In genomic region chr2:172968061-172968469, GRCh38 we compare ENCODE assay signal across 12 cellular contexts.
DNase-seq lines count a peak whose midpoint lies in the region; ATAC-seq, FAIRE-seq and TF ChIP-seq lines count a peak whose summit lies in the region.
"Had no signal": no experiment of that assay in that cellular context is flagged by ENCODE, and none has a peak within 500 bp of the region (broad histone marks: within the 10 kb centered on the region; RNA-seq: fewer than 3 reads in every experiment).

No MANE protein-coding gene starts in this region.

- no peak overlapping the region for H2AFZ ChIP-seq in HepG2 (ENCODE audit: low read length)

- TF ChIP-seq EP300 in HepG2 (IDR thresholded peaks at IDR 0.05; ENCODE audit: low read depth in 2 of 2, low read length in 2 of 2) = no peak
- no peak for TF ChIP-seq EP300 in HepG2 (CRISPR knock-in tag; IDR thresholded peaks at IDR 0.05; ENCODE audit: borderline replicate concordance)

- H3K79me2 ChIP-seq in HepG2 (ENCODE audit: insufficient read depth, low read length) = no peaks in the 10 kb centered on the region

- H3K27ac ChIP-seq in KOPT-K1 (ENCODE audit: low read depth, low read length, poor library complexity, severe bottlenecking) (peak overlapping the region; percentile 80), HepG2 (ENCODE audit: extremely low read length, insufficient read depth, low read length) (no peak overlapping the region), thymus (ENCODE audit: low read depth) (peak overlapping the region; percentile 88)

- TF ChIP-seq CTCF in choroid plexus epithelial cell (conservative IDR thresholded peaks at IDR 0.05; ENCODE audit: low read depth, low read length) (no peak), HepG2 (CRISPR knock-in tag; IDR thresholded peaks at IDR 0.05) (no peak)

- no peak overlapping the region; the same call in 1 of the 2 replicates for H3K9ac ChIP-seq in HepG2 (ENCODE audit: insufficient read depth, low read depth, low read length)

- no peaks in the 10 kb centered on the region for H3K9me3 ChIP-seq in KOPT-K1 (ENCODE audit: insufficient read depth, low read length, poor library complexity, severe bottlenecking)
- H3K9me3 ChIP-seq in HepG2 (ENCODE audit: low read length) = no peaks in the 10 kb centered on the region
- no peaks in the 10 kb centered on the region for H3K9me3 ChIP-seq in thymus (ENCODE audit: control insufficient read depth)

- TF ChIP-seq POLR2A in HepG2 (IDR thresholded peaks at IDR 0.05; ENCODE audit: insufficient read depth in 1 of 2, low read depth in 2 of 2, low read length in 2 of 2) = no peak

- H3K36me3 ChIP-seq in KOPT-K1 (ENCODE audit: insufficient read depth, low read length) (no peaks in the 10 kb centered on the region), HepG2 (replicated peaks in 1 of 2; ENCODE audit: control insufficient read depth in 1 of 2, insufficient read depth in 2 of 2, low read length in 2 of 2) (no peaks in the 10 kb centered on the region), thymus (ENCODE audit: control insufficient read depth, insufficient read depth) (no peaks in the 10 kb centered on the region)

- CTCF ChIA-PET in HepG2 (lab: Yijun Ruan, JAX; ENCODE audit: low intra/inter-chr PET ratio, low total read pairs) = no interaction called here

- H3K4me1 ChIP-seq in HepG2 (ENCODE audit: insufficient read depth, low read length) (peaks cover 26% of the 10 kb centered on the region), thymus (ENCODE audit: control insufficient read depth, insufficient read depth, low read length) (peaks cover 48% of the 10 kb centered on the region)

- POLR2A ChIA-PET in HepG2 (lab: Yijun Ruan, JAX) = no interaction called here

- H3K27me3 ChIP-seq in HepG2 (ENCODE audit: control insufficient read depth in 1 of 2, insufficient read depth in 2 of 2, low read length in 2 of 2) = peaks cover 0 to 2% of the 10 kb centered on the region in 2 experiments; a peak in 1 of 5 replicates
- H3K27me3 ChIP-seq in thymus (ENCODE audit: control insufficient read depth, insufficient read depth) = no peaks in the 10 kb centered on the region

- FAIRE-seq in HepG2 (lab: Jason Lieb, UNC) = no peak
- FAIRE-seq: GM19239 had no signal

- 18% methylated on average over 7 of the region's 7 CpGs for WGBS in HepG2 (ENCODE audit: low lambda C conversion rate)
- WGBS in thymus = 95% methylated on average over 7 of the region's 7 CpGs

- DNase-seq in choroid plexus epithelial cell (ENCODE audit: low read depth) (peak; percentile 94), HepG2 (ENCODE audit: low spot score) (peak; percentile 20), COLO829 (ENCODE audit: low spot score) (no peak)
- DNase-seq: erythroblast, KG1, NCI-H526 treated with DMSO at 0.1 percent for 48 hours had no signal

- TF ChIP-seq RAD21 in HepG2 (CRISPR knock-in tag; IDR thresholded peaks at IDR 0.05) = no peak

- no TSS peak for BruUV-seq in HepG2 (replicated peaks; lab: Mats Ljungman, UMichigan)

- H4K20me1 ChIP-seq in HepG2 (ENCODE audit: insufficient read depth, low read length) = no peaks in the 10 kb centered on the region

- H3K4me3 ChIP-seq in choroid plexus epithelial cell (ENCODE audit: low read depth, low read length) (no peak overlapping the region), HepG2 (replicated peaks in 1 of 3; ENCODE audit: insufficient read depth in 1 of 3, low read depth in 2 of 3, low read length in 3 of 3) (peak overlapping the region in 1 of 3 experiments; percentile 3; a peak in 1 of 6 replicates), thymus (ENCODE audit: low read length) (no peak overlapping the region)

- peak; percentile 63 for ATAC-seq in HepG2
- no peak for ATAC-seq in HG03135 (IDR thresholded peaks at IDR 0.05; ENCODE audit: unreplicated experiment)
- ATAC-seq in GM19395 (IDR thresholded peaks at IDR 0.05; ENCODE audit: unreplicated experiment) = no peak
- no peak for ATAC-seq in HG03571 (IDR thresholded peaks at IDR 0.05; ENCODE audit: unreplicated experiment)

- peak overlapping the region; percentile 60 for H3K4me2 ChIP-seq in HepG2 (ENCODE audit: low read depth, low read length)

- in situ Hi-C loops in HepG2 (cut with HindIII; ENCODE audit: extremely low pct_ligation_motif_present, low pct_unique_long_range_greater_than_20kb) = no loop called here

- intact Hi-C loops in HepG2 (cut with micrococcal nuclease; ENCODE audit: unreplicated experiment) = no loop called here

TF ChIP-seq in HepG2, 621 proteins besides CTCF, POLR2A, EP300 and RAD21 (continues in another document):
- TF ChIP-seq MXD4 (CRISPR knock-in tag; IDR thresholded peaks at IDR 0.05) = no peak
- TF ChIP-seq NFIC (IDR thresholded peaks at IDR 0.05; ENCODE audit: low read length) = 0 out of 2 replicates have a peak, but pooled peaks have one; percentile 17
- 0 out of 2 replicates have a peak, but pooled peaks have one; percentile 2 for TF ChIP-seq SAP130 (CRISPR knock-in tag; IDR thresholded peaks at IDR 0.05; ENCODE audit: low read depth)
- TF ChIP-seq PPARG (CRISPR knock-in tag; conservative IDR thresholded peaks at IDR 0.05) = peak; percentile 56; the same call in 1 of the 2 replicates
- TF ChIP-seq RNF219 (CRISPR knock-in tag; IDR thresholded peaks at IDR 0.05) = no peak
- TF ChIP-seq SMAD9 (CRISPR knock-in tag; IDR thresholded peaks at IDR 0.05) = no peak
- TF ChIP-seq MXD1 (CRISPR knock-in tag; IDR thresholded peaks at IDR 0.05) = no peak
- TF ChIP-seq TARDBP (CRISPR knock-in tag; IDR thresholded peaks at IDR 0.05) = peak; percentile 12; the same call in 1 of the 2 replicates
- TF ChIP-seq ZKSCAN8 (CRISPR knock-in tag; IDR thresholded peaks at IDR 0.05; ENCODE audit: borderline replicate concordance) = no peak
- TF ChIP-seq CENPT (CRISPR knock-in tag; IDR thresholded peaks at IDR 0.05; ENCODE audit: low read depth) = no peak
- no peak for TF ChIP-seq SKIL (CRISPR knock-in tag; IDR thresholded peaks at IDR 0.05; ENCODE audit: borderline replicate concordance)
- TF ChIP-seq BORCS8-MEF2B (CRISPR knock-in tag; IDR thresholded peaks at IDR 0.05) = 0 out of 2 replicates have a peak, but pooled peaks have one; percentile 8
- TF ChIP-seq TP53 (CRISPR knock-in tag; conservative IDR thresholded peaks at IDR 0.05) = no peak
- 0 out of 2 replicates have a peak, but pooled peaks have one; percentile 49 for TF ChIP-seq HBP1 (CRISPR knock-in tag; IDR thresholded peaks at IDR 0.05; ENCODE audit: low read depth)
- TF ChIP-seq TBL1XR1 (IDR thresholded peaks at IDR 0.05; ENCODE audit: borderline replicate concordance, low read length, partially characterized antibody) = peak; percentile 21
- TF ChIP-seq FOSL2 (CRISPR knock-in tag; IDR thresholded peaks at IDR 0.05) = peak; percentile 82
- TF ChIP-seq BCL6 (CRISPR knock-in tag; IDR thresholded peaks at IDR 0.05) = peak; percentile 60
- no peak for TF ChIP-seq RFXAP (CRISPR knock-in tag; IDR thresholded peaks at IDR 0.05; ENCODE audit: borderline replicate concordance)
